ENCODE assay signal across 4 cellular contexts in genomic region chr22:18040898-18041297, GRCh38. TPM values are rescaled to one million over a fixed set of nuclear protein-coding genes. Genes with fewer than 3 reads are reported as not detected.
A peak's percentile ranks its signal among the peaks of the same experiment; 100 is the strongest.
DNase-seq lines count a peak whose midpoint lies in the region; ATAC-seq and TF ChIP-seq lines count a peak whose summit lies in the region.
"Not testable (repeated sequence)": the region's sequence is repeated elsewhere in the genome, so short reads cannot be mapped to it uniquely, and the experiment has no call there.

No MANE protein-coding gene starts in this region.

- peaks cover 21% of the 10 kb centered on the region for H3K27me3 Mint-ChIP-seq in T-helper 17 cell
- not testable (repeated sequence) for H3K27me3 Mint-ChIP-seq in chondrocyte (ENCODE audit: low read depth)

- ATAC-seq in T-helper 17 cell, right lobe of liver: not testable (repeated sequence)

- intact Hi-C loops in right lobe of liver (cut with DNase I) = not testable (repeated sequence)

- H3K9me3 ChIP-seq in T-helper 17 cell (ENCODE audit: control insufficient read depth, low read length, poor library complexity, severe bottlenecking); right lobe of liver: not testable (repeated sequence)

- not testable (repeated sequence) for H3K36me3 Mint-ChIP-seq in T-helper 17 cell (ENCODE audit: low read depth); chondrocyte (ENCODE audit: low read depth)

- H3K27me3 ChIP-seq in right lobe of liver = not testable (repeated sequence)

- not testable (repeated sequence) for H3K4me3 Mint-ChIP-seq in T-helper 17 cell; chondrocyte (ENCODE audit: unreplicated experiment)

- peaks cover 2 to 39% (median 18%) of the 10 kb centered on the region in 4 donors for H3K4me1 ChIP-seq in right lobe of liver

- not testable (repeated sequence) for H3K4me1 Mint-ChIP-seq in T-helper 17 cell
- H3K4me1 Mint-ChIP-seq in chondrocyte (ENCODE audit: low read depth) = peaks cover 33% of the 10 kb centered on the region

- not testable (repeated sequence) for H3K9me3 Mint-ChIP-seq in chondrocyte (ENCODE audit: low read depth)

- peak overlapping the region; percentile 21 for H3K27ac Mint-ChIP-seq in T-helper 17 cell
- peak overlapping the region; percentile 5 for H3K27ac Mint-ChIP-seq in chondrocyte (ENCODE audit: unreplicated experiment)

- H3K27ac ChIP-seq in right lobe of liver = peak overlapping the region in 2 of 3 donors; percentile 6 to 22

- TF ChIP-seq POLR2A in right lobe of liver (IDR thresholded peaks at IDR 0.05) = not testable (repeated sequence)

- H3K4me3 ChIP-seq in right lobe of liver = not testable (repeated sequence)

- TF ChIP-seq CTCF in chondrocyte (IDR thresholded peaks at IDR 0.05); right lobe of liver (IDR thresholded peaks at IDR 0.05): not testable (repeated sequence)

- not testable (repeated sequence) for DNase-seq in T-helper 17 cell; chondrocyte (ENCODE audit: low spot score); right lobe of liver
- peak; percentile 4 for DNase-seq in activated effector memory CD4-positive, alpha-beta T cell treated with anti-CD3 and anti-CD28 coated beads, Interleukin-2, amount 50 U/mL, for 16 hours

- not testable (repeated sequence) for H3K36me3 ChIP-seq in right lobe of liver

- 37% methylated on average over 5 of the region's 6 CpGs for WGBS in right lobe of liver (ENCODE audit: insufficient coverage, low coverage, low lambda C conversion rate, missing lambda C conversion rate)

RNA-seq across cellular contexts. Expression of gene MICAL3, which starts 16.5 kb away (rescaled TPM):
- total RNA-seq in T-helper 17 cell (10 to 100 TPM; 28.9 to 37.0 TPM), chondrocyte (49.6 to 74.4 TPM (median 68.2 TPM) in 3 replicates), right lobe of liver (10 to 100 TPM; 31.5 to 61.8 (median 48.2) TPM)

RNA-seq across cellular contexts. Expression of gene PEX26, which starts 36.9 kb away (rescaled TPM):
- total RNA-seq in T-helper 17 cell (10 to 100 TPM; 28.4 to 37.3 TPM), chondrocyte (33.4 to 34.4 TPM (median 33.7 TPM) in 3 replicates), right lobe of liver (10 to 100 TPM; 22.7 to 42.5 (median 25.0) TPM)
